8 cellular contexts compared by ENCODE assay signal in the genomic region with DNA sequence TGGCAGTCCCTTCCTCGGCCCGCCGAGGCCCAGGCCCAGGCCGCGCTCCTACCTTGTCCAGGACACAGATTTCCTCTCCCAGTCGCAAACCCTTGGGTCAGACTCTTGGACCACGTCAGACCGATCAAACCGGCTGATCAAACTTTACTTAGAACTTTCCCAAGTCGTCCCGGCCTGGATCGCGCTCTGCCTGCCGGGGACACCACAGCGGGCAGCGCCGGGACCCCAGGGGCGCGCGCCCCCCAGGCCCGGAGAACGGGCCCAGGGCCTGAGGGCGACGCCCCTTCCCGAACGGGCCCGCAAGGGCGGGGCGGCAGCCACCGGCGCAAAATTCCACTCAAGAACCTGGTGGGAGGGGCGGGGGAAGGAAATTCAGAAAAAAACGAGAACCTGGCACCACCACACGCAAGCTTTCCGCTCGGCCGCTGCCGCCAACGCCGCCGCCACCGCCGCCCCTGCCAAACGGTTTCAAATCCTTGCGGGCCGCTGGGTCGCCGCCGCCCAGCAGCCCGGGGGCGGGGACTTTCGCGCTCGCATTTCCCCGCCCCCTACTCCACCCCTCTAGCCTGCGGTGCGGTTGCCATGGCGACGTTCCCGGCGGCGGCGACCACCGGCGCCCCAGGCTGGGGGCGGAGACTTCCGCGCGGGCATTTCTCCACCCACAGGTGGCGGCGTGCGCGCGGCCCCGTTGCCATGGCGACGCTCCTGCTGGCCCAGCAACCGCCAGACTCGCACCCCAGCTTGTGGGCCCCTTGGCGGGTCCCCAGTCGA.
DNase-seq lines count a peak whose midpoint lies in the region; TF ChIP-seq lines count a peak whose summit lies in the region.

A gene (minus strand): TSS at position 527 of the 771 bp plus-strand sequence.

- peak; percentile 84 for DNase-seq in ACHN
- DNase-seq in GM19238 (ENCODE audit: insufficient read length, low spot score) = peak; percentile 29
- peak; percentile 49 to 53 for DNase-seq in HL-60 (ENCODE audit: low read depth in 1 of 2, low spot score in 1 of 2)
- peak; percentile 64 to 84 for DNase-seq in NOMO-1 (lab: John Stamatoyannopoulos, UW; ENCODE audit: unreplicated experiment in 2 of 2)
- DNase-seq in activated CD8-positive, alpha-beta memory T cell treated with anti-CD3 and anti-CD28 coated beads, Interleukin-2, amount 50 U/mL, for 48 hours = peak; percentile 97
- peak; percentile 52 for DNase-seq in epidermal melanocyte (ENCODE audit: insufficient read length, low spot score)
- peak; percentile 47 for DNase-seq in midbrain (lab: John Stamatoyannopoulos, UW)
- peak; percentile 83 to 88 for DNase-seq in stimulated activated CD8-positive, alpha-beta memory T cell treated with anti-CD3 and anti-CD28 coated beads, Interleukin-15, amount 100 ng/mL, for 48 hours (ENCODE audit: low read depth in 2 of 2)

- in situ Hi-C loops in ACHN (cut with HindIII; ENCODE audit: low pct_ligation_motif_present, low pct_unique_long_range_greater_than_20kb, low sequenced_read_pairs) = no loop called here

- no peaks in the 10 kb centered on the region for H3K27me3 ChIP-seq in HL-60 (ENCODE audit: insufficient read depth, poor library complexity, severe bottlenecking)

- TF ChIP-seq CTCF in HL-60 (IDR thresholded peaks at IDR 0.05; ENCODE audit: insufficient read depth, low read length) = no peak

- peak within 1 kb of the TSS; percentile 59 for H3K4me3 ChIP-seq in HL-60 (replicated peaks; ENCODE audit: insufficient read depth, low read length)

- no peak within 1 kb of the TSS for H3K27ac ChIP-seq in HL-60 (replicated peaks)

Comparison
In these comparisons a context has a peak if more than half of its experiments do, and no peak if none do; other contexts are left out.
1. DNase-seq: peak in every context shown above with its lines; median percentile 97 in activated CD8-positive, alpha-beta memory T cell treated with anti-CD3 and anti-CD28 coated beads, Interleukin-2, amount 50 U/mL, for 48 hours; 86 in stimulated activated CD8-positive, alpha-beta memory T cell treated with anti-CD3 and anti-CD28 coated beads, Interleukin-15, amount 100 ng/mL, for 48 hours; 84 in ACHN; 74 in NOMO-1; 52 in epidermal melanocyte; 51 in HL-60; 47 in midbrain; 29 in GM19238.